ENCODE assay signal across 1 cellular context in the genomic region with DNA sequence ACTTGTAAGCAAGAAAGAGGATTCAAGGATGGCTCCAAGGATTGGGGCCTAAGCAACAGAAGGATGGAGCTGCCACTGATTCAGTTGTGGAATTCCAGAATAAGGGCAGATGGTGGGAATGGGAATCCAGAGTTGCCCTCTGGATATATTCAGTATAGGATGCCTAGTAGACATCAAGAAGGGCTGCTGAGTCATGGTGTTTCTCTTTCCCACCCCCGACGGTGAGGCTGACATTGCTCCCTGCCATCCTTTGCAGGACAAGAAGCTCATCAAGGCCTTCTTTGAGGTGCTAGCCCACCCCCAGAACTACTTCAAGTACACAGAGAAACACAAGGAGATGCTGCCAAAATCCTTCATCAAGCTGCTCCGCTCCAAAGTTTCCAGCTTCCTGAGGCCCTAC.
TF ChIP-seq lines count a peak whose summit lies in the region.

No MANE protein-coding gene starts in this region.

TF ChIP-seq in K562, 482 proteins besides CTCF, POLR2A, EP300 and RAD21 (continued from another document):
- TF ChIP-seq, protein P1, sequence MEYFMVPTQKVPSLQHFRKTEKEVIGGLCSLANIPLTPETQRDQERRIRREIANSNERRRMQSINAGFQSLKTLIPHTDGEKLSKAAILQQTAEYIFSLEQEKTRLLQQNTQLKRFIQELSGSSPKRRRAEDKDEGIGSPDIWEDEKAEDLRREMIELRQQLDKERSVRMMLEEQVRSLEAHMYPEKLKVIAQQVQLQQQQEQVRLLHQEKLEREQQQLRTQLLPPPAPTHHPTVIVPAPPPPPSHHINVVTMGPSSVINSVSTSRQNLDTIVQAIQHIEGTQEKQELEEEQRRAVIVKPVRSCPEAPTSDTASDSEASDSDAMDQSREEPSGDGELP (CRISPR knock-in tag; IDR thresholded peaks at IDR 0.05; ENCODE audit: borderline replicate concordance) = no peak
